23 cellular contexts compared by ENCODE assay signal in genomic region chr12:96766232-96766631, GRCh38.
DNase-seq lines count a peak whose midpoint lies in the region; ATAC-seq, FAIRE-seq and TF ChIP-seq lines count a peak whose summit lies in the region.
"Had no signal": no experiment of that assay in that cellular context is flagged by ENCODE, and none has a peak within 500 bp of the region (broad histone marks: within the 10 kb centered on the region; RNA-seq: fewer than 3 reads in every experiment).

No MANE protein-coding gene starts in this region.

- no peaks in the 10 kb centered on the region for H3K9me3 Mint-ChIP-seq in osteocyte (ENCODE audit: unreplicated experiment)
- H3K9me3 Mint-ChIP-seq in activated naive CD4-positive, alpha-beta T cell treated with anti-CD3 and anti-CD28 coated beads, Interleukin-2, amount 50 U/mL, for 72 hours = no peaks in the 10 kb centered on the region
- H3K9me3 Mint-ChIP-seq: activated naive CD8-positive, alpha-beta T cell treated with anti-CD3 and anti-CD28 coated beads, Interleukin-2, amount 10 ng/mL, durations not matched to agents 7 days and 5 days; activated T-cell treated with anti-CD3 and anti-CD28 coated beads, Interleukin-2, amount 50 U/mL, for 24 hours; central memory CD8-positive, alpha-beta T cell had no signal

- no peak overlapping the region for H3K4me2 ChIP-seq in HepG2 (ENCODE audit: low read depth, low read length)

- H3K4me1 ChIP-seq in HepG2 (ENCODE audit: insufficient read depth, low read length) (no peaks in the 10 kb centered on the region), right lobe of liver (no peaks in the 10 kb centered on the region)
- H3K4me1 ChIP-seq: gastroesophageal sphincter, transverse colon had no signal

- no peak overlapping the region for H3K9ac ChIP-seq in HepG2 (ENCODE audit: insufficient read depth, low read depth, low read length)

- no peaks in the 10 kb centered on the region for H3K79me2 ChIP-seq in HepG2 (ENCODE audit: insufficient read depth, low read length)

- H3K4me3 Mint-ChIP-seq in osteocyte (ENCODE audit: unreplicated experiment) = no peak overlapping the region
- H3K4me3 Mint-ChIP-seq: activated naive CD8-positive, alpha-beta T cell treated with anti-CD3 and anti-CD28 coated beads, Interleukin-2, amount 10 ng/mL, durations not matched to agents 7 days and 5 days; activated T-cell treated with anti-CD3 and anti-CD28 coated beads, Interleukin-2, amount 50 U/mL, for 24 hours; central memory CD8-positive, alpha-beta T cell; T-helper 17 cell had no signal

- no peak for FAIRE-seq in HepG2 (lab: Jason Lieb, UNC)
- FAIRE-seq: endometrium had no signal

- no TSS peak for BruUV-seq in HepG2 (replicated peaks; lab: Mats Ljungman, UMichigan)

- in situ Hi-C loops in HepG2 (cut with HindIII; ENCODE audit: extremely low pct_ligation_motif_present, low pct_unique_long_range_greater_than_20kb) = no loop called here

- H3K27ac Mint-ChIP-seq in osteocyte (ENCODE audit: unreplicated experiment) = no peak overlapping the region
- no peak overlapping the region for H3K27ac Mint-ChIP-seq in activated naive CD4-positive, alpha-beta T cell treated with anti-CD3 and anti-CD28 coated beads, Interleukin-2, amount 50 U/mL, for 72 hours
- H3K27ac Mint-ChIP-seq: activated naive CD8-positive, alpha-beta T cell treated with anti-CD3 and anti-CD28 coated beads, Interleukin-2, amount 10 ng/mL, durations not matched to agents 7 days and 5 days; activated T-cell treated with anti-CD3 and anti-CD28 coated beads, Interleukin-2, amount 50 U/mL, for 24 hours; T-helper 17 cell had no signal

- TF ChIP-seq POLR2A in HepG2 (IDR thresholded peaks at IDR 0.05; ENCODE audit: insufficient read depth in 1 of 2, low read depth in 2 of 2, low read length in 2 of 2) = no peak
- TF ChIP-seq POLR2A in right lobe of liver (IDR thresholded peaks at IDR 0.05) = no peak
- no peak for TF ChIP-seq POLR2A in NB4 (IDR thresholded peaks at IDR 0.05; ENCODE audit: extremely low read depth, insufficient read length)

- H3K27ac ChIP-seq in HepG2 (ENCODE audit: extremely low read length, insufficient read depth, low read length) (no peak overlapping the region), right lobe of liver (no peak overlapping the region)
- H3K27ac ChIP-seq: gastroesophageal sphincter, neutrophil, RWPE1, transverse colon had no signal

- ATAC-seq in HepG2 (peak; percentile 77), right lobe of liver (no peak), HG03442 (IDR thresholded peaks at IDR 0.05; ENCODE audit: unreplicated experiment) (no peak)
- ATAC-seq in activated naive CD4-positive, alpha-beta T cell treated with anti-CD3 and anti-CD28 coated beads, Interleukin-2, amount 50 U/mL, for 72 hours = no peak
- ATAC-seq: gastroesophageal sphincter, T-helper 17 cell had no signal

- H3K27me3 ChIP-seq in HepG2 (ENCODE audit: control insufficient read depth in 1 of 2, insufficient read depth in 2 of 2, low read length in 2 of 2) = no peaks in the 10 kb centered on the region
- H3K27me3 ChIP-seq in right lobe of liver = no peaks in the 10 kb centered on the region
- H3K27me3 ChIP-seq: gastroesophageal sphincter, neutrophil, transverse colon had no signal

- H3K4me3 ChIP-seq in HepG2 (replicated peaks in 1 of 3; ENCODE audit: insufficient read depth in 1 of 3, low read depth in 2 of 3, low read length in 3 of 3) (no peak overlapping the region), right lobe of liver (no peak overlapping the region), NB4 (ENCODE audit: low read depth, low read length) (no peak overlapping the region), cardiac fibroblast (replicated peaks in 1 of 2; ENCODE audit: low read depth in 2 of 2, low read length in 2 of 2) (no peak overlapping the region)
- H3K4me3 ChIP-seq: gastroesophageal sphincter, transverse colon had no signal

- DNase-seq in HepG2 (ENCODE audit: low spot score) (peak; percentile 1), right lobe of liver (no peak), NB4 (ENCODE audit: low read depth) (peak; percentile 8), cardiac fibroblast (ENCODE audit: low read depth in 2 of 2) (peak in 1 of 2 donors; percentile 11), NCI-H1436 (lab: John Stamatoyannopoulos, UW) (no peak), osteocyte (ENCODE audit: extremely low spot score, unreplicated experiment) (no peak)
- no peak for DNase-seq in activated naive CD4-positive, alpha-beta T cell treated with anti-CD3 and anti-CD28 coated beads, Interleukin-2, amount 50 U/mL, for 72 hours (ENCODE audit: low spot score in 2 of 2)
- DNase-seq: activated CD4-positive, alpha-beta T cell treated with anti-CD3 and anti-CD28 coated beads for 48 hours; activated naive CD8-positive, alpha-beta T cell treated with anti-CD3 and anti-CD28 coated beads, Interleukin-2, amount 10 ng/mL, durations not matched to agents 7 days and 5 days; activated T-cell treated with anti-CD3 and anti-CD28 coated beads, Interleukin-2, amount 50 U/mL, for 24 hours; AML-193; DMS153; KG1; NCI-H1694; stimulated activated CD4-positive, alpha-beta T cell treated with anti-CD3 and anti-CD28 coated beads, Interleukin-4, amount 100 ng/mL, for 4 hours; T-helper 17 cell; transverse colon had no signal

- no peaks in the 10 kb centered on the region for H3K36me3 ChIP-seq in HepG2 (replicated peaks in 1 of 2; ENCODE audit: control insufficient read depth in 1 of 2, insufficient read depth in 2 of 2, low read length in 2 of 2)
- no peaks in the 10 kb centered on the region for H3K36me3 ChIP-seq in right lobe of liver
- H3K36me3 ChIP-seq: neutrophil, transverse colon had no signal

- no peaks in the 10 kb centered on the region for H4K20me1 ChIP-seq in HepG2 (ENCODE audit: insufficient read depth, low read length)

- intact Hi-C loops in HepG2 (cut with micrococcal nuclease; ENCODE audit: unreplicated experiment) (no loop called here), right lobe of liver (cut with DNase I) (no loop called here)

- CTCF ChIA-PET in HepG2 (lab: Yijun Ruan, JAX; ENCODE audit: low intra/inter-chr PET ratio, low total read pairs) = no interaction called here

- peaks cover 14% of the 10 kb centered on the region for H3K27me3 Mint-ChIP-seq in osteocyte (ENCODE audit: unreplicated experiment)

- POLR2A ChIA-PET in HepG2 (lab: Yijun Ruan, JAX) = no interaction called here

- H2AFZ ChIP-seq in HepG2 (ENCODE audit: low read length) = no peak overlapping the region

- TF ChIP-seq EP300 in HepG2 (IDR thresholded peaks at IDR 0.05; ENCODE audit: low read depth in 2 of 2, low read length in 2 of 2) (no peak), HepG2 (CRISPR knock-in tag; IDR thresholded peaks at IDR 0.05; ENCODE audit: borderline replicate concordance) (no peak)

- H3K36me3 Mint-ChIP-seq in osteocyte (ENCODE audit: unreplicated experiment) = no peaks in the 10 kb centered on the region
- no peaks in the 10 kb centered on the region for H3K36me3 Mint-ChIP-seq in activated naive CD4-positive, alpha-beta T cell treated with anti-CD3 and anti-CD28 coated beads, Interleukin-2, amount 50 U/mL, for 72 hours
- H3K36me3 Mint-ChIP-seq: activated naive CD8-positive, alpha-beta T cell treated with anti-CD3 and anti-CD28 coated beads, Interleukin-2, amount 10 ng/mL, durations not matched to agents 7 days and 5 days had no signal

- H3K9me3 ChIP-seq in HepG2 (ENCODE audit: low read length) = no peaks in the 10 kb centered on the region
- H3K9me3 ChIP-seq in right lobe of liver = no peaks in the 10 kb centered on the region
- H3K9me3 ChIP-seq: gastroesophageal sphincter, neutrophil, transverse colon had no signal

- peaks cover 8% of the 10 kb centered on the region for H3K4me1 Mint-ChIP-seq in osteocyte (ENCODE audit: unreplicated experiment)
- H3K4me1 Mint-ChIP-seq: activated naive CD8-positive, alpha-beta T cell treated with anti-CD3 and anti-CD28 coated beads, Interleukin-2, amount 10 ng/mL, durations not matched to agents 7 days and 5 days; central memory CD8-positive, alpha-beta T cell; T-helper 17 cell had no signal

- TF ChIP-seq CTCF in HepG2 (CRISPR knock-in tag; IDR thresholded peaks at IDR 0.05) = peak; percentile 29; the same call in 1 of the 2 replicates
- TF ChIP-seq CTCF in right lobe of liver (IDR thresholded peaks at IDR 0.05) = no peak
- TF ChIP-seq CTCF in NB4 (IDR thresholded peaks at IDR 0.05; ENCODE audit: low read depth, low read length) = peak; percentile 6
- peak; percentile 20 for TF ChIP-seq CTCF in cardiac fibroblast (IDR thresholded peaks at IDR 0.05; ENCODE audit: low read depth, low read length)
- no peak for TF ChIP-seq CTCF in osteocyte (IDR thresholded peaks at IDR 0.05)

- 0% methylated on average over 3 of the region's 3 CpGs for WGBS in HepG2 (ENCODE audit: low lambda C conversion rate)
- WGBS in right lobe of liver (ENCODE audit: insufficient coverage, low coverage, low lambda C conversion rate, missing lambda C conversion rate) = 39% methylated on average over 3 of the region's 3 CpGs

- TF ChIP-seq RAD21 in HepG2 (CRISPR knock-in tag; IDR thresholded peaks at IDR 0.05) = no peak

TF ChIP-seq in HepG2, 621 proteins besides CTCF, POLR2A, EP300 and RAD21:
- TF ChIP-seq ZNF639 (CRISPR knock-in tag; conservative IDR thresholded peaks at IDR 0.05) (no peak), DMTF1 (CRISPR knock-in tag; IDR thresholded peaks at IDR 0.05) (no peak)
TF ChIP-seq in HepG2: peak in this region for 0.

Comparison
In these comparisons a context has a peak if more than half of its experiments do, and no peak if none do; other contexts are left out.
1. DNase-seq: peak in HepG2 (single experiment) and NB4 (single experiment); none in right lobe of liver (0 of 3), NCI-H1436 (single experiment), osteocyte (single experiment) and activated naive CD4-positive, alpha-beta T cell treated with anti-CD3 and anti-CD28 coated beads, Interleukin-2, amount 50 U/mL, for 72 hours (0 of 2).
2. CTCF ChIP-seq: peak in HepG2 (single experiment), NB4 (single experiment) and cardiac fibroblast (single experiment); none in right lobe of liver (0 of 4) and osteocyte (single experiment).